ENCODE assay signal across 8 cellular contexts in genomic region chr15:67105065-67105951, GRCh38. TPM values are rescaled to one million over a fixed set of nuclear protein-coding genes. Genes with fewer than 3 reads are reported as not detected.
A peak's percentile ranks its signal among the peaks of the same experiment; 100 is the strongest.
DNase-seq lines count a peak whose midpoint lies in the region; ATAC-seq, FAIRE-seq and TF ChIP-seq lines count a peak whose summit lies in the region.

No MANE protein-coding gene starts in this region.

- H3K27ac ChIP-seq in mesodermal cell (ENCODE audit: low read depth, low read length, severe bottlenecking), result peak overlapping the region; percentile 92

- peak overlapping the region; percentile 53 for H3K27ac Mint-ChIP-seq in stimulated activated naive CD8-positive, alpha-beta T cell treated with anti-CD3 and anti-CD28 coated beads, Interleukin-15, Interleukin-2, amounts not matched to agents 100 ng/mL and 50 ng/mL, for 24 hours

- DNase-seq in stimulated activated naive CD8-positive, alpha-beta T cell treated with anti-CD3 and anti-CD28 coated beads, Interleukin-15, Interleukin-2, amounts not matched to agents 100 U/mL and 50 U/mL, for 24 hours, result no peak
- peak; percentile 98 for DNase-seq in bronchial epithelial cell (ENCODE audit: low read depth)
- no peak for DNase-seq in midbrain (lab: John Stamatoyannopoulos, UW)
- no peak for DNase-seq in OCI-M1 (lab: John Stamatoyannopoulos, UW)
- DNase-seq in effector CD4-positive, alpha-beta T cell, result no peak

- H3K4me3 ChIP-seq in bronchial epithelial cell (ENCODE audit: low read depth, low read length) (no peak overlapping the region), mesodermal cell (ENCODE audit: extremely low read depth, insufficient read depth, low read length, poor library complexity, severe bottlenecking) (no peak overlapping the region)

- peaks cover 8% of the 10 kb centered on the region for H3K36me3 Mint-ChIP-seq in stimulated activated naive CD8-positive, alpha-beta T cell treated with anti-CD3 and anti-CD28 coated beads, Interleukin-15, Interleukin-2, amounts not matched to agents 100 ng/mL and 50 ng/mL, for 24 hours (ENCODE audit: low read depth)

- no peaks in the 10 kb centered on the region for H3K9me3 ChIP-seq in mesodermal cell (ENCODE audit: control insufficient read depth, low read length)

- no peak for TF ChIP-seq CTCF in bronchial epithelial cell (IDR thresholded peaks at IDR 0.05; ENCODE audit: insufficient read depth, low read length, severe bottlenecking)

- H3K4me1 Mint-ChIP-seq in stimulated activated naive CD8-positive, alpha-beta T cell treated with anti-CD3 and anti-CD28 coated beads, Interleukin-15, Interleukin-2, amounts not matched to agents 100 ng/mL and 50 ng/mL, for 24 hours (ENCODE audit: low read depth), result peaks cover 25% of the 10 kb centered on the region

- no peak for ATAC-seq in stimulated activated naive CD8-positive, alpha-beta T cell treated with anti-CD3 and anti-CD28 coated beads, Interleukin-15, Interleukin-2, amounts not matched to agents 100 U/mL and 50 U/mL, for 24 hours
- ATAC-seq in GM21360 (IDR thresholded peaks at IDR 0.05; ENCODE audit: unreplicated experiment), result no peak

- H3K4me1 ChIP-seq in mesodermal cell (ENCODE audit: control insufficient read depth, insufficient read depth, low read length, poor library complexity, severe bottlenecking), result peaks cover 80% of the 10 kb centered on the region

- H3K27me3 ChIP-seq in bronchial epithelial cell (ENCODE audit: control insufficient read depth, insufficient read depth, low read length), result no peaks in the 10 kb centered on the region

- WGBS in mesodermal cell (ENCODE audit: insufficient coverage in 2 of 2), 2 experiments, result 65 to 73% methylated on average over 10 of the region's 11 CpGs

- H3K36me3 ChIP-seq in bronchial epithelial cell (ENCODE audit: control insufficient read depth, insufficient read depth, low read length) (peaks cover 3% of the 10 kb centered on the region), mesodermal cell (ENCODE audit: control insufficient read depth, insufficient read depth, low read length) (peaks cover 10% of the 10 kb centered on the region)

- H3K9me3 Mint-ChIP-seq in stimulated activated naive CD8-positive, alpha-beta T cell treated with anti-CD3 and anti-CD28 coated beads, Interleukin-15, Interleukin-2, amounts not matched to agents 100 ng/mL and 50 ng/mL, for 24 hours, result no peaks in the 10 kb centered on the region

- no peaks in the 10 kb centered on the region for H3K27me3 Mint-ChIP-seq in stimulated activated naive CD8-positive, alpha-beta T cell treated with anti-CD3 and anti-CD28 coated beads, Interleukin-15, Interleukin-2, amounts not matched to agents 100 ng/mL and 50 ng/mL, for 24 hours

- peak; percentile 50 for FAIRE-seq in bronchial epithelial cell (lab: Jason Lieb, UNC)

- no peak overlapping the region for H3K4me3 Mint-ChIP-seq in stimulated activated naive CD8-positive, alpha-beta T cell treated with anti-CD3 and anti-CD28 coated beads, Interleukin-15, Interleukin-2, amounts not matched to agents 100 ng/mL and 50 ng/mL, for 24 hours

RNA-seq across cellular contexts. Expression of gene SMAD3, which starts 39.9 kb away (rescaled TPM):
- 9.5 and 14.1 TPM in 2 replicates for total RNA-seq in bronchial epithelial cell
- 38.8 TPM for polyA plus RNA-seq in mesodermal cell (2013, experiment 1 of 2)
- 36.1 TPM for polyA plus RNA-seq in mesodermal cell (2013, experiment 2 of 2)
